1 cellular context compared by ENCODE assay signal in the genomic region with DNA sequence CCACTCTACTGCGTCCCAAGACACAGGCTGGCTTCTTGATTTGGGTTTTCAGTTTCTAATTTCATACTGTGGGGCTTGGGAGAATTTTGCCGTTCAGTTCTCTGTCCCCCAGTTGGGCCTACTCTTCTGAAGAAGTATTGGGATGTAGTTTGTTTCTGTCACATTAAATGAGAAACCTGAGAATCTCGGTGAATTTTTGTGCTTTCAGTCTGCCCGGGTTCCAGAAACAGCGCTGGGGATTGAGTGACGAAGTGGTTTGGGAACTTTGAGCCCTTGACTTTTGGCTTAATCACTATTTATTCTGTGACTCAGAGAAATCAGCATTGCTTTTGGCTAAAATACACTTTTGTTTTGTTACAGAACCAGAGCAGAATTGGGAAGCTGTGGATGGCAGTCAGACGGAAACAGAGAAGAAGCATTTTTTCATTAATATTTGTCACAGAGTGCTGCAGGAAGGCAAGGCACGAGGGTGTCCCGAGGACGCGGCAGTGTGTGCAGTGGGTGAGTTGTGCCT.
TF ChIP-seq lines count a peak whose summit lies in the region.

No MANE protein-coding gene starts in this region.

TF ChIP-seq in HepG2, 621 proteins besides CTCF, POLR2A, EP300 and RAD21 (continued from another document and continues in another):
- TF ChIP-seq, protein P1, sequence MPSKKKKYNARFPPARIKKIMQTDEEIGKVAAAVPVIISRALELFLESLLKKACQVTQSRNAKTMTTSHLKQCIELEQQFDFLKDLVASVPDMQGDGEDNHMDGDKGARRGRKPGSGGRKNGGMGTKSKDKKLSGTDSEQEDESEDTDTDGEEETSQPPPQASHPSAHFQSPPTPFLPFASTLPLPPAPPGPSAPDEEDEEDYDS (CRISPR knock-in tag; IDR thresholded peaks at IDR 0.05): 0 out of 2 replicates have a peak, but pooled peaks have one; percentile 19
- no peak for TF ChIP-seq ZNF17 (CRISPR knock-in tag; IDR thresholded peaks at IDR 0.05)
- TF ChIP-seq, protein P2, sequence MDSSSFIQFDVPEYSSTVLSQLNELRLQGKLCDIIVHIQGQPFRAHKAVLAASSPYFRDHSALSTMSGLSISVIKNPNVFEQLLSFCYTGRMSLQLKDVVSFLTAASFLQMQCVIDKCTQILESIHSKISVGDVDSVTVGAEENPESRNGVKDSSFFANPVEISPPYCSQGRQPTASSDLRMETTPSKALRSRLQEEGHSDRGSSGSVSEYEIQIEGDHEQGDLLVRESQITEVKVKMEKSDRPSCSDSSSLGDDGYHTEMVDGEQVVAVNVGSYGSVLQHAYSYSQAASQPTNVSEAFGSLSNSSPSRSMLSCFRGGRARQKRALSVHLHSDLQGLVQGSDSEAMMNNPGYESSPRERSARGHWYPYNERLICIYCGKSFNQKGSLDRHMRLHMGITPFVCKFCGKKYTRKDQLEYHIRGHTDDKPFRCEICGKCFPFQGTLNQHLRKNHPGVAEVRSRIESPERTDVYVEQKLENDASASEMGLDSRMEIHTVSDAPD (CRISPR knock-in tag; IDR thresholded peaks at IDR 0.05): 0 out of 2 replicates have a peak, but pooled peaks have one; percentile 40
- TF ChIP-seq, protein P3, sequence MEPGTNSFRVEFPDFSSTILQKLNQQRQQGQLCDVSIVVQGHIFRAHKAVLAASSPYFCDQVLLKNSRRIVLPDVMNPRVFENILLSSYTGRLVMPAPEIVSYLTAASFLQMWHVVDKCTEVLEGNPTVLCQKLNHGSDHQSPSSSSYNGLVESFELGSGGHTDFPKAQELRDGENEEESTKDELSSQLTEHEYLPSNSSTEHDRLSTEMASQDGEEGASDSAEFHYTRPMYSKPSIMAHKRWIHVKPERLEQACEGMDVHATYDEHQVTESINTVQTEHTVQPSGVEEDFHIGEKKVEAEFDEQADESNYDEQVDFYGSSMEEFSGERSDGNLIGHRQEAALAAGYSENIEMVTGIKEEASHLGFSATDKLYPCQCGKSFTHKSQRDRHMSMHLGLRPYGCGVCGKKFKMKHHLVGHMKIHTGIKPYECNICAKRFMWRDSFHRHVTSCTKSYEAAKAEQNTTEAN (CRISPR knock-in tag; conservative IDR thresholded peaks at IDR 0.05): peak; percentile 60; the same call in 1 of the 2 replicates
- TF ChIP-seq, protein P4, sequence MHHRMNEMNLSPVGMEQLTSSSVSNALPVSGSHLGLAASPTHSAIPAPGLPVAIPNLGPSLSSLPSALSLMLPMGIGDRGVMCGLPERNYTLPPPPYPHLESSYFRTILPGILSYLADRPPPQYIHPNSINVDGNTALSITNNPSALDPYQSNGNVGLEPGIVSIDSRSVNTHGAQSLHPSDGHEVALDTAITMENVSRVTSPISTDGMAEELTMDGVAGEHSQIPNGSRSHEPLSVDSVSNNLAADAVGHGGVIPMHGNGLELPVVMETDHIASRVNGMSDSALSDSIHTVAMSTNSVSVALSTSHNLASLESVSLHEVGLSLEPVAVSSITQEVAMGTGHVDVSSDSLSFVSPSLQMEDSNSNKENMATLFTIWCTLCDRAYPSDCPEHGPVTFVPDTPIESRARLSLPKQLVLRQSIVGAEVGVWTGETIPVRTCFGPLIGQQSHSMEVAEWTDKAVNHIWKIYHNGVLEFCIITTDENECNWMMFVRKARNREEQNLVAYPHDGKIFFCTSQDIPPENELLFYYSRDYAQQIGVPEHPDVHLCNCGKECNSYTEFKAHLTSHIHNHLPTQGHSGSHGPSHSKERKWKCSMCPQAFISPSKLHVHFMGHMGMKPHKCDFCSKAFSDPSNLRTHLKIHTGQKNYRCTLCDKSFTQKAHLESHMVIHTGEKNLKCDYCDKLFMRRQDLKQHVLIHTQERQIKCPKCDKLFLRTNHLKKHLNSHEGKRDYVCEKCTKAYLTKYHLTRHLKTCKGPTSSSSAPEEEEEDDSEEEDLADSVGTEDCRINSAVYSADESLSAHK (CRISPR knock-in tag; IDR thresholded peaks at IDR 0.05; ENCODE audit: borderline replicate concordance): no peak
- peak; percentile 47; the same call in 1 of the 2 replicates for TF ChIP-seq ETV5 (CRISPR knock-in tag; IDR thresholded peaks at IDR 0.05; ENCODE audit: borderline replicate concordance)
- no peak for TF ChIP-seq KLF13 (CRISPR knock-in tag; IDR thresholded peaks at IDR 0.05)
- TF ChIP-seq ZNF562 (CRISPR knock-in tag; IDR thresholded peaks at IDR 0.05; ENCODE audit: borderline replicate concordance): no peak
- TF ChIP-seq, protein P5, sequence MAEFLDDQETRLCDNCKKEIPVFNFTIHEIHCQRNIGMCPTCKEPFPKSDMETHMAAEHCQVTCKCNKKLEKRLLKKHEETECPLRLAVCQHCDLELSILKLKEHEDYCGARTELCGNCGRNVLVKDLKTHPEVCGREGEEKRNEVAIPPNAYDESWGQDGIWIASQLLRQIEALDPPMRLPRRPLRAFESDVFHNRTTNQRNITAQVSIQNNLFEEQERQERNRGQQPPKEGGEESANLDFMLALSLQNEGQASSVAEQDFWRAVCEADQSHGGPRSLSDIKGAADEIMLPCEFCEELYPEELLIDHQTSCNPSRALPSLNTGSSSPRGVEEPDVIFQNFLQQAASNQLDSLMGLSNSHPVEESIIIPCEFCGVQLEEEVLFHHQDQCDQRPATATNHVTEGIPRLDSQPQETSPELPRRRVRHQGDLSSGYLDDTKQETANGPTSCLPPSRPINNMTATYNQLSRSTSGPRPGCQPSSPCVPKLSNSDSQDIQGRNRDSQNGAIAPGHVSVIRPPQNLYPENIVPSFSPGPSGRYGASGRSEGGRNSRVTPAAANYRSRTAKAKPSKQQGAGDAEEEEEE (CRISPR knock-in tag; IDR thresholded peaks at IDR 0.05; ENCODE audit: borderline replicate concordance): no peak
- TF ChIP-seq XRCC5 (optimal IDR thresholded peaks at IDR 0.05; ENCODE audit: low read length): peak; percentile 56
- TF ChIP-seq CREM (IDR thresholded peaks at IDR 0.05): peak; percentile 24; the same call in 1 of the 2 replicates
- no peak for TF ChIP-seq CREM (CRISPR knock-in tag; IDR thresholded peaks at IDR 0.05)
- TF ChIP-seq, protein P6, sequence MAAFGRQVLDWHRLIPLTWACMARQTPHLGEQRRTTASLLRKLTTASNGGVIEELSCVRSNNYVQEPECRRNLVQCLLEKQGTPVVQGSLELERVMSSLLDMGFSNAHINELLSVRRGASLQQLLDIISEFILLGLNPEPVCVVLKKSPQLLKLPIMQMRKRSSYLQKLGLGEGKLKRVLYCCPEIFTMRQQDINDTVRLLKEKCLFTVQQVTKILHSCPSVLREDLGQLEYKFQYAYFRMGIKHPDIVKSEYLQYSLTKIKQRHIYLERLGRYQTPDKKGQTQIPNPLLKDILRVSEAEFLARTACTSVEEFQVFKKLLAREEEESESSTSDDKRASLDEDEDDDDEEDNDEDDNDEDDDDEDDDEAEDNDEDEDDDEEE (CRISPR knock-in tag; IDR thresholded peaks at IDR 0.05): 0 out of 2 replicates have a peak, but pooled peaks have one; percentile 65
- TF ChIP-seq, protein P7, sequence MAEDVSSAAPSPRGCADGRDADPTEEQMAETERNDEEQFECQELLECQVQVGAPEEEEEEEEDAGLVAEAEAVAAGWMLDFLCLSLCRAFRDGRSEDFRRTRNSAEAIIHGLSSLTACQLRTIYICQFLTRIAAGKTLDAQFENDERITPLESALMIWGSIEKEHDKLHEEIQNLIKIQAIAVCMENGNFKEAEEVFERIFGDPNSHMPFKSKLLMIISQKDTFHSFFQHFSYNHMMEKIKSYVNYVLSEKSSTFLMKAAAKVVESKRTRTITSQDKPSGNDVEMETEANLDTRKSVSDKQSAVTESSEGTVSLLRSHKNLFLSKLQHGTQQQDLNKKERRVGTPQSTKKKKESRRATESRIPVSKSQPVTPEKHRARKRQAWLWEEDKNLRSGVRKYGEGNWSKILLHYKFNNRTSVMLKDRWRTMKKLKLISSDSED (CRISPR knock-in tag; IDR thresholded peaks at IDR 0.05): no peak
- peak; percentile 66; the same call in 1 of the 2 replicates for TF ChIP-seq ZNF709 (CRISPR knock-in tag; IDR thresholded peaks at IDR 0.05)
- TF ChIP-seq, protein P8, sequence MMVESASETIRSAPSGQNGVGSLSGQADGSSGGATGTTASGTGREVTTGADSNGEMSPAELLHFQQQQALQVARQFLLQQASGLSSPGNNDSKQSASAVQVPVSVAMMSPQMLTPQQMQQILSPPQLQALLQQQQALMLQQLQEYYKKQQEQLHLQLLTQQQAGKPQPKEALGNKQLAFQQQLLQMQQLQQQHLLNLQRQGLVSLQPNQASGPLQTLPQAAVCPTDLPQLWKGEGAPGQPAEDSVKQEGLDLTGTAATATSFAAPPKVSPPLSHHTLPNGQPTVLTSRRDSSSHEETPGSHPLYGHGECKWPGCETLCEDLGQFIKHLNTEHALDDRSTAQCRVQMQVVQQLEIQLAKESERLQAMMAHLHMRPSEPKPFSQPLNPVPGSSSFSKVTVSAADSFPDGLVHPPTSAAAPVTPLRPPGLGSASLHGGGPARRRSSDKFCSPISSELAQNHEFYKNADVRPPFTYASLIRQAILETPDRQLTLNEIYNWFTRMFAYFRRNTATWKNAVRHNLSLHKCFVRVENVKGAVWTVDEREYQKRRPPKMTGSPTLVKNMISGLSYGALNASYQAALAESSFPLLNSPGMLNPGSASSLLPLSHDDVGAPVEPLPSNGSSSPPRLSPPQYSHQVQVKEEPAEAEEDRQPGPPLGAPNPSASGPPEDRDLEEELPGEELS (CRISPR knock-in tag; IDR thresholded peaks at IDR 0.05): peak; percentile 61
- TF ChIP-seq, protein P9, sequence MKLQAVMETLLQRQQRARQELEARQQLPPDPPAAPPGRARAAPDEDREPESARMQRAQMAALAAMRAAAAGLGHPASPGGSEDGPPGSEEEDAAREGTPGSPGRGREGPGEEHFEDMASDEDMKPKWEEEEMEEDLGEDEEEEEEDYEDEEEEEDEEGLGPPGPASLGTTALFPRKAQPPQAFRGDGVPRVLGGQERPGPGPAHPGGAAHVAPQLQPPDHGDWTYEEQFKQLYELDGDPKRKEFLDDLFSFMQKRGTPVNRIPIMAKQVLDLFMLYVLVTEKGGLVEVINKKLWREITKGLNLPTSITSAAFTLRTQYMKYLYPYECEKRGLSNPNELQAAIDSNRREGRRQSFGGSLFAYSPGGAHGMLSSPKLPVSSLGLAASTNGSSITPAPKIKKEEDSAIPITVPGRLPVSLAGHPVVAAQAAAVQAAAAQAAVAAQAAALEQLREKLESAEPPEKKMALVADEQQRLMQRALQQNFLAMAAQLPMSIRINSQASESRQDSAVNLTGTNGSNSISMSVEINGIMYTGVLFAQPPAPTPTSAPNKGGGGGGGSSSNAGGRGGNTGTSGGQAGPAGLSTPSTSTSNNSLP (IDR thresholded peaks at IDR 0.05; ENCODE audit: low read depth, low read length): peak; percentile 91
- TF ChIP-seq, protein P10, sequence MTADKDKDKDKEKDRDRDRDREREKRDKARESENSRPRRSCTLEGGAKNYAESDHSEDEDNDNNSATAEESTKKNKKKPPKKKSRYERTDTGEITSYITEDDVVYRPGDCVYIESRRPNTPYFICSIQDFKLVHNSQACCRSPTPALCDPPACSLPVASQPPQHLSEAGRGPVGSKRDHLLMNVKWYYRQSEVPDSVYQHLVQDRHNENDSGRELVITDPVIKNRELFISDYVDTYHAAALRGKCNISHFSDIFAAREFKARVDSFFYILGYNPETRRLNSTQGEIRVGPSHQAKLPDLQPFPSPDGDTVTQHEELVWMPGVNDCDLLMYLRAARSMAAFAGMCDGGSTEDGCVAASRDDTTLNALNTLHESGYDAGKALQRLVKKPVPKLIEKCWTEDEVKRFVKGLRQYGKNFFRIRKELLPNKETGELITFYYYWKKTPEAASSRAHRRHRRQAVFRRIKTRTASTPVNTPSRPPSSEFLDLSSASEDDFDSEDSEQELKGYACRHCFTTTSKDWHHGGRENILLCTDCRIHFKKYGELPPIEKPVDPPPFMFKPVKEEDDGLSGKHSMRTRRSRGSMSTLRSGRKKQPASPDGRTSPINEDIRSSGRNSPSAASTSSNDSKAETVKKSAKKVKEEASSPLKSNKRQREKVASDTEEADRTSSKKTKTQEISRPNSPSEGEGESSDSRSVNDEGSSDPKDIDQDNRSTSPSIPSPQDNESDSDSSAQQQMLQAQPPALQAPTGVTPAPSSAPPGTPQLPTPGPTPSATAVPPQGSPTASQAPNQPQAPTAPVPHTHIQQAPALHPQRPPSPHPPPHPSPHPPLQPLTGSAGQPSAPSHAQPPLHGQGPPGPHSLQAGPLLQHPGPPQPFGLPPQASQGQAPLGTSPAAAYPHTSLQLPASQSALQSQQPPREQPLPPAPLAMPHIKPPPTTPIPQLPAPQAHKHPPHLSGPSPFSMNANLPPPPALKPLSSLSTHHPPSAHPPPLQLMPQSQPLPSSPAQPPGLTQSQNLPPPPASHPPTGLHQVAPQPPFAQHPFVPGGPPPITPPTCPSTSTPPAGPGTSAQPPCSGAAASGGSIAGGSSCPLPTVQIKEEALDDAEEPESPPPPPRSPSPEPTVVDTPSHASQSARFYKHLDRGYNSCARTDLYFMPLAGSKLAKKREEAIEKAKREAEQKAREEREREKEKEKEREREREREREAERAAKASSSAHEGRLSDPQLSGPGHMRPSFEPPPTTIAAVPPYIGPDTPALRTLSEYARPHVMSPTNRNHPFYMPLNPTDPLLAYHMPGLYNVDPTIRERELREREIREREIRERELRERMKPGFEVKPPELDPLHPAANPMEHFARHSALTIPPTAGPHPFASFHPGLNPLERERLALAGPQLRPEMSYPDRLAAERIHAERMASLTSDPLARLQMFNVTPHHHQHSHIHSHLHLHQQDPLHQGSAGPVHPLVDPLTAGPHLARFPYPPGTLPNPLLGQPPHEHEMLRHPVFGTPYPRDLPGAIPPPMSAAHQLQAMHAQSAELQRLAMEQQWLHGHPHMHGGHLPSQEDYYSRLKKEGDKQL (CRISPR knock-in tag; IDR thresholded peaks at IDR 0.05; ENCODE audit: low read depth): 0 out of 2 replicates have a peak, but pooled peaks have one; percentile 54
- peak; percentile 80; the same call in 1 of the 2 replicates for TF ChIP-seq RBAK (CRISPR knock-in tag; IDR thresholded peaks at IDR 0.05)
- TF ChIP-seq ISL2 (CRISPR knock-in tag; IDR thresholded peaks at IDR 0.05): peak; percentile 59; the same call in 1 of the 2 replicates
- TF ChIP-seq, protein P11, sequence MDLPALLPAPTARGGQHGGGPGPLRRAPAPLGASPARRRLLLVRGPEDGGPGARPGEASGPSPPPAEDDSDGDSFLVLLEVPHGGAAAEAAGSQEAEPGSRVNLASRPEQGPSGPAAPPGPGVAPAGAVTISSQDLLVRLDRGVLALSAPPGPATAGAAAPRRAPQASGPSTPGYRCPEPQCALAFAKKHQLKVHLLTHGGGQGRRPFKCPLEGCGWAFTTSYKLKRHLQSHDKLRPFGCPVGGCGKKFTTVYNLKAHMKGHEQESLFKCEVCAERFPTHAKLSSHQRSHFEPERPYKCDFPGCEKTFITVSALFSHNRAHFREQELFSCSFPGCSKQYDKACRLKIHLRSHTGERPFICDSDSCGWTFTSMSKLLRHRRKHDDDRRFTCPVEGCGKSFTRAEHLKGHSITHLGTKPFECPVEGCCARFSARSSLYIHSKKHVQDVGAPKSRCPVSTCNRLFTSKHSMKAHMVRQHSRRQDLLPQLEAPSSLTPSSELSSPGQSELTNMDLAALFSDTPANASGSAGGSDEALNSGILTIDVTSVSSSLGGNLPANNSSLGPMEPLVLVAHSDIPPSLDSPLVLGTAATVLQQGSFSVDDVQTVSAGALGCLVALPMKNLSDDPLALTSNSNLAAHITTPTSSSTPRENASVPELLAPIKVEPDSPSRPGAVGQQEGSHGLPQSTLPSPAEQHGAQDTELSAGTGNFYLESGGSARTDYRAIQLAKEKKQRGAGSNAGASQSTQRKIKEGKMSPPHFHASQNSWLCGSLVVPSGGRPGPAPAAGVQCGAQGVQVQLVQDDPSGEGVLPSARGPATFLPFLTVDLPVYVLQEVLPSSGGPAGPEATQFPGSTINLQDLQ (CRISPR knock-in tag; IDR thresholded peaks at IDR 0.05): no peak
- TF ChIP-seq TARDBP (CRISPR knock-in tag; IDR thresholded peaks at IDR 0.05): 0 out of 2 replicates have a peak, but pooled peaks have one; percentile 52
